ENCODE assay signal across 1 cellular context in genomic region chr17:50690887-50691549, GRCh38.
TF ChIP-seq lines count a peak whose summit lies in the region.

No MANE protein-coding gene starts in this region.

TF ChIP-seq in neural cell, 6 proteins besides CTCF, POLR2A, EP300 and RAD21:
- TF ChIP-seq REST (IDR thresholded peaks at IDR 0.05; ENCODE audit: borderline replicate concordance) = no peak
- no peak for TF ChIP-seq POLR2AphosphoS5 (IDR thresholded peaks at IDR 0.05)
- TF ChIP-seq TAF1 (IDR thresholded peaks at IDR 0.05; ENCODE audit: low read depth) = no peak
- no peak for TF ChIP-seq MXI1 (conservative IDR thresholded peaks at IDR 0.05; ENCODE audit: poor library complexity, severe bottlenecking)
- TF ChIP-seq SMC3 (conservative IDR thresholded peaks at IDR 0.05; ENCODE audit: poor library complexity) = no peak
